10 cellular contexts compared by ENCODE assay signal in genomic region chr2:190948671-190949070, GRCh38.
A peak's percentile ranks its signal among the peaks of the same experiment; 100 is the strongest.
DNase-seq lines count a peak whose midpoint lies in the region; ATAC-seq and TF ChIP-seq lines count a peak whose summit lies in the region.
"Had no signal": no experiment of that assay in that cellular context is flagged by ENCODE, and none has a peak within 500 bp of the region (broad histone marks: within the 10 kb centered on the region; RNA-seq: fewer than 3 reads in every experiment).

No MANE protein-coding gene starts in this region.

- H3K4me1 ChIP-seq in hepatocyte (ENCODE audit: insufficient read depth) = peaks cover 29% of the 10 kb centered on the region
- H3K4me1 ChIP-seq in thoracic aorta (ENCODE audit: control insufficient read depth in 1 of 2, low read depth in 2 of 2) = peaks cover 27 to 43% of the 10 kb centered on the region in 2 donors

- H3K36me3 ChIP-seq in hepatocyte (replicated peaks; ENCODE audit: insufficient read depth, low read depth) (no peaks in the 10 kb centered on the region), thoracic aorta (no peaks in the 10 kb centered on the region)

- no peak overlapping the region for H3K4me3 Mint-ChIP-seq in activated naive CD4-positive, alpha-beta T cell treated with anti-CD3 and anti-CD28 coated beads for 36 hours

- no peaks in the 10 kb centered on the region for H3K9me3 ChIP-seq in hepatocyte (ENCODE audit: low read depth)
- H3K9me3 ChIP-seq in thoracic aorta = no peaks in the 10 kb centered on the region

- intact Hi-C loops in activated naive CD4-positive, alpha-beta T cell treated with anti-CD3 and anti-CD28 coated beads for 36 hours (cut with micrococcal nuclease) = loop anchor here (1.0 to 2.0 kb wide), 4 partner anchors 66 to 167 kb away; no protein-coding TSS in a partner anchor
- intact Hi-C loops in sciatic nerve (cut with DNase I) = no loop called here

- H4K20me1 ChIP-seq in hepatocyte (ENCODE audit: insufficient read depth, poor library complexity, severe bottlenecking) = no peaks in the 10 kb centered on the region

- DNase-seq in activated naive CD4-positive, alpha-beta T cell treated with anti-CD3 and anti-CD28 coated beads for 36 hours = peak; percentile 29
- no peak for DNase-seq in activated naive CD4-positive, alpha-beta T cell treated with Interleukin-2 at 50 U/mL for 16 hours
- DNase-seq in hepatocyte (ENCODE audit: low spot score) = peak; percentile 23
- DNase-seq in thoracic aorta (ENCODE audit: low spot score) = no peak
- no peak for DNase-seq in sciatic nerve (ENCODE audit: low spot score)
- no peak for DNase-seq in stimulated activated CD4-positive, alpha-beta T cell treated with anti-CD3 and anti-CD28 coated beads, Interleukin-4, amount 100 ng/mL, for 4 hours
- DNase-seq in NCI-H2029 (lab: John Stamatoyannopoulos, UW) = no peak
- DNase-seq: NCI-H69 had no signal

- H3K27me3 Mint-ChIP-seq in activated naive CD4-positive, alpha-beta T cell treated with anti-CD3 and anti-CD28 coated beads for 36 hours (ENCODE audit: low read depth) = no peaks in the 10 kb centered on the region
- H3K27me3 Mint-ChIP-seq: B cell had no signal

- H2AFZ ChIP-seq in hepatocyte = no peak overlapping the region

- peak; percentile 11 for ATAC-seq in SK-N-SH treated with all-trans-retinoic acid at 6 μM for 48 hours
- no peak for ATAC-seq in thoracic aorta (ENCODE audit: insufficient number of reproducible peaks, low FRiP score, low read depth)
- ATAC-seq in sciatic nerve = no peak

- H3K27me3 ChIP-seq in hepatocyte = no peaks in the 10 kb centered on the region
- no peaks in the 10 kb centered on the region for H3K27me3 ChIP-seq in thoracic aorta (replicated peaks; ENCODE audit: insufficient read depth)

- CTCF ChIA-PET in activated naive CD4-positive, alpha-beta T cell treated with anti-CD3 and anti-CD28 coated beads for 36 hours (lab: Charles Lee) = interaction anchor here (0.8 to 3.5 kb wide), 11 partner anchors 12 to 168 kb away, joined by 3 to 36 read pairs (median 5); no protein-coding TSS in a partner anchor

- peaks cover 7% of the 10 kb centered on the region for H3K4me1 Mint-ChIP-seq in activated naive CD4-positive, alpha-beta T cell treated with anti-CD3 and anti-CD28 coated beads for 36 hours (ENCODE audit: low read depth)

- H3K9me3 Mint-ChIP-seq in activated naive CD4-positive, alpha-beta T cell treated with anti-CD3 and anti-CD28 coated beads for 36 hours = no peaks in the 10 kb centered on the region

- no peaks in the 10 kb centered on the region for H3K9me2 ChIP-seq in hepatocyte (replicated peaks; ENCODE audit: insufficient read depth)

- H3K79me2 ChIP-seq in hepatocyte = no peaks in the 10 kb centered on the region

- H3K27ac Mint-ChIP-seq in activated naive CD4-positive, alpha-beta T cell treated with anti-CD3 and anti-CD28 coated beads for 36 hours = no peak overlapping the region

- TF ChIP-seq CTCF in hepatocyte (IDR thresholded peaks at IDR 0.05; ENCODE audit: poor library complexity) (no peak), thoracic aorta (IDR thresholded peaks at IDR 0.05) (no peak)

- H3K4me2 ChIP-seq in hepatocyte = peak overlapping the region; percentile 61

- H3K4me3 ChIP-seq in hepatocyte (no peak overlapping the region), thoracic aorta (no peak overlapping the region)

- H3K27ac ChIP-seq in hepatocyte = peak overlapping the region; percentile 58
- H3K27ac ChIP-seq in thoracic aorta = peak overlapping the region; percentile 19 to 67

- 77% methylated on average over 2 of the region's 2 CpGs for WGBS in hepatocyte (ENCODE audit: low lambda C conversion rate, missing lambda C conversion rate)

- no peaks in the 10 kb centered on the region for H3K36me3 Mint-ChIP-seq in activated naive CD4-positive, alpha-beta T cell treated with anti-CD3 and anti-CD28 coated beads for 36 hours (ENCODE audit: low read depth)

TF ChIP-seq in SK-N-SH treated with all-trans-retinoic acid at 6 μM for 48 hours, 23 proteins besides CTCF, POLR2A, EP300 and RAD21:
- TF ChIP-seq BACH2 (CRISPR knock-in tag; IDR thresholded peaks at IDR 0.05; ENCODE audit: borderline replicate concordance) (no peak), ARNTL (CRISPR knock-in tag; IDR thresholded peaks at IDR 0.05; ENCODE audit: borderline replicate concordance, low read depth) (no peak), ISL1 (CRISPR knock-in tag; IDR thresholded peaks at IDR 0.05) (peak; percentile 44), PPARA (CRISPR knock-in tag; IDR thresholded peaks at IDR 0.05; ENCODE audit: borderline replicate concordance) (no peak), CREB5 (CRISPR knock-in tag; IDR thresholded peaks at IDR 0.05; ENCODE audit: low read depth) (0 out of 2 replicates have a peak, but pooled peaks have one; percentile 23)
- TF ChIP-seq, protein P1, sequence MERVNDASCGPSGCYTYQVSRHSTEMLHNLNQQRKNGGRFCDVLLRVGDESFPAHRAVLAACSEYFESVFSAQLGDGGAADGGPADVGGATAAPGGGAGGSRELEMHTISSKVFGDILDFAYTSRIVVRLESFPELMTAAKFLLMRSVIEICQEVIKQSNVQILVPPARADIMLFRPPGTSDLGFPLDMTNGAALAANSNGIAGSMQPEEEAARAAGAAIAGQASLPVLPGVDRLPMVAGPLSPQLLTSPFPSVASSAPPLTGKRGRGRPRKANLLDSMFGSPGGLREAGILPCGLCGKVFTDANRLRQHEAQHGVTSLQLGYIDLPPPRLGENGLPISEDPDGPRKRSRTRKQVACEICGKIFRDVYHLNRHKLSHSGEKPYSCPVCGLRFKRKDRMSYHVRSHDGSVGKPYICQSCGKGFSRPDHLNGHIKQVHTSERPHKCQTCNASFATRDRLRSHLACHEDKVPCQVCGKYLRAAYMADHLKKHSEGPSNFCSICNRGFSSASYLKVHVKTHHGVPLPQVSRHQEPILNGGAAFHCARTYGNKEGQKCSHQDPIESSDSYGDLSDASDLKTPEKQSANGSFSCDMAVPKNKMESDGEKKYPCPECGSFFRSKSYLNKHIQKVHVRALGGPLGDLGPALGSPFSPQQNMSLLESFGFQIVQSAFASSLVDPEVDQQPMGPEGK (CRISPR knock-in tag; IDR thresholded peaks at IDR 0.05; ENCODE audit: borderline replicate concordance) = no peak
- TF ChIP-seq, protein P2, sequence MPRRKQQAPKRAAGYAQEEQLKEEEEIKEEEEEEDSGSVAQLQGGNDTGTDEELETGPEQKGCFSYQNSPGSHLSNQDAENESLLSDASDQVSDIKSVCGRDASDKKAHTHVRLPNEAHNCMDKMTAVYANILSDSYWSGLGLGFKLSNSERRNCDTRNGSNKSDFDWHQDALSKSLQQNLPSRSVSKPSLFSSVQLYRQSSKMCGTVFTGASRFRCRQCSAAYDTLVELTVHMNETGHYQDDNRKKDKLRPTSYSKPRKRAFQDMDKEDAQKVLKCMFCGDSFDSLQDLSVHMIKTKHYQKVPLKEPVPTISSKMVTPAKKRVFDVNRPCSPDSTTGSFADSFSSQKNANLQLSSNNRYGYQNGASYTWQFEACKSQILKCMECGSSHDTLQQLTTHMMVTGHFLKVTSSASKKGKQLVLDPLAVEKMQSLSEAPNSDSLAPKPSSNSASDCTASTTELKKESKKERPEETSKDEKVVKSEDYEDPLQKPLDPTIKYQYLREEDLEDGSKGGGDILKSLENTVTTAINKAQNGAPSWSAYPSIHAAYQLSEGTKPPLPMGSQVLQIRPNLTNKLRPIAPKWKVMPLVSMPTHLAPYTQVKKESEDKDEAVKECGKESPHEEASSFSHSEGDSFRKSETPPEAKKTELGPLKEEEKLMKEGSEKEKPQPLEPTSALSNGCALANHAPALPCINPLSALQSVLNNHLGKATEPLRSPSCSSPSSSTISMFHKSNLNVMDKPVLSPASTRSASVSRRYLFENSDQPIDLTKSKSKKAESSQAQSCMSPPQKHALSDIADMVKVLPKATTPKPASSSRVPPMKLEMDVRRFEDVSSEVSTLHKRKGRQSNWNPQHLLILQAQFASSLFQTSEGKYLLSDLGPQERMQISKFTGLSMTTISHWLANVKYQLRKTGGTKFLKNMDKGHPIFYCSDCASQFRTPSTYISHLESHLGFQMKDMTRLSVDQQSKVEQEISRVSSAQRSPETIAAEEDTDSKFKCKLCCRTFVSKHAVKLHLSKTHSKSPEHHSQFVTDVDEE (CRISPR knock-in tag; IDR thresholded peaks at IDR 0.05) = no peak

Comparison
In these comparisons a context has a peak if more than half of its experiments do, and no peak if none do; other contexts are left out.
1. DNase-seq: peak in activated naive CD4-positive, alpha-beta T cell treated with anti-CD3 and anti-CD28 coated beads for 36 hours (single experiment) and hepatocyte (single experiment); none in activated naive CD4-positive, alpha-beta T cell treated with Interleukin-2 at 50 U/mL for 16 hours (single experiment), thoracic aorta (single experiment), sciatic nerve (single experiment), stimulated activated CD4-positive, alpha-beta T cell treated with anti-CD3 and anti-CD28 coated beads, Interleukin-4, amount 100 ng/mL, for 4 hours (0 of 2) and NCI-H2029 (single experiment).